In genomic region chr19:1592755-1593628, GRCh38 we compare ENCODE assay signal across 8 cellular contexts. TPM values are rescaled to one million over a fixed set of nuclear protein-coding genes. Genes with fewer than 3 reads are reported as not detected.
DNase-seq lines count a peak whose midpoint lies in the region; ATAC-seq and TF ChIP-seq lines count a peak whose summit lies in the region.

TSS of gene MBD3 (minus strand) at chr19:1592865. CDS start at chr19:1592631, 234 bp downstream.

- peak in 1 of 3 experiments; percentile 27 for TF ChIP-seq CTCF in ascending aorta (IDR thresholded peaks at IDR 0.05)

- WGBS in aorta, 2 donors: 5 to 6% methylated on average over 56 to 74 of the region's 74 CpGs

- H3K4me3 ChIP-seq in ascending aorta (peak within 1 kb of the TSS; percentile 74 to 89), aorta (ENCODE audit: low read length in 2 of 2) (peak within 1 kb of the TSS; percentile 57 to 90)

- H3K9me3 ChIP-seq in ascending aorta (no peaks in the 10 kb centered on the region), aorta (ENCODE audit: control insufficient read depth, low read length) (no peaks in the 10 kb centered on the region)

- TF ChIP-seq POLR2A in GM15510 (IDR thresholded peaks at IDR 0.05; ENCODE audit: borderline replicate concordance, extremely low read depth, insufficient read length): peak; percentile 83

- DNase-seq in NCI-H187 (lab: John Stamatoyannopoulos, UW) (peak; percentile 93 to 96), ascending aorta (ENCODE audit: low spot score in 2 of 2) (peak; percentile 62 to 96), hepatic stellate cell (ENCODE audit: low spot score) (peak; percentile 98), renal cortical epithelial cell (ENCODE audit: low read depth) (peak; percentile 81), aorta (peak; percentile 96)

- peak; percentile 46 for ATAC-seq in HG02938 (IDR thresholded peaks at IDR 0.05; ENCODE audit: unreplicated experiment)
- peak; percentile 97 for ATAC-seq in aorta (ENCODE audit: low FRiP score)

- H3K4me1 ChIP-seq in ascending aorta (peaks cover 8 to 17% of the 10 kb centered on the region in 2 donors), aorta (ENCODE audit: control insufficient read depth in 1 of 2, insufficient read depth in 2 of 2, low read length in 2 of 2) (peaks cover 0 to 3% of the 10 kb centered on the region in 2 donors)

- H3K27me3 ChIP-seq in ascending aorta: no peaks in the 10 kb centered on the region
- H3K27me3 ChIP-seq in aorta (ENCODE audit: control insufficient read depth in 1 of 2, insufficient read depth in 2 of 2, low read length in 1 of 2): no peaks in the 10 kb centered on the region

- peaks cover 15 to 16% of the 10 kb centered on the region in 2 donors for H3K36me3 ChIP-seq in ascending aorta
- peaks cover 0 to 3% of the 10 kb centered on the region in 2 donors for H3K36me3 ChIP-seq in aorta (ENCODE audit: control insufficient read depth in 1 of 2, insufficient read depth in 2 of 2, low read length in 1 of 2)

- intact Hi-C loops in T-helper 2 cell treated with Interferon-gamma antibody and Interleukin-4, amounts not matched to agents 100 ng/mL and 5 ng/mL, for 36 hours (cut with micrococcal nuclease): loop anchor here (1.0 to 5.0 kb wide), 3 partner anchors 12 to 219 kb away; partner anchors contain the start of genes ATP8B3, TCF3 and UQCR11
- intact Hi-C loops in ascending aorta (cut with DNase I): loop anchor here (1.0 kb wide), 3 partner anchors 12 to 59 kb away; partner anchors contain the start of genes TCF3 and UQCR11
- intact Hi-C loops in aorta (cut with DNase I): no loop called here

- H3K27ac ChIP-seq in ascending aorta (peak within 1 kb of the TSS; percentile 84 to 94), aorta (ENCODE audit: low read depth in 1 of 2, low read length in 2 of 2) (peak within 1 kb of the TSS; percentile 33 to 72)

RNA-seq across cellular contexts. Expression of gene MBD3, which starts in this region (rescaled TPM):
- total RNA-seq in T-helper 2 cell treated with Interferon-gamma antibody and Interleukin-4, amounts not matched to agents 100 ng/mL and 5 ng/mL, for 36 hours: 107 and 110 TPM in 2 replicates
- 143 TPM for total RNA-seq in ascending aorta
- total RNA-seq in renal cortical epithelial cell: 57.5 and 98.2 TPM in 2 replicates
- 10 to 100 TPM; 60.9 to 63.2 TPM for total RNA-seq in aorta
- 100 to 1,000 TPM in 1 of 2 donors, 10 to 100 TPM in 1; 37.6 to 106 TPM for polyA plus RNA-seq in aorta

Comparison
In these comparisons a context has a peak if more than half of its experiments do, and no peak if none do; other contexts are left out.
1. Peak in every context shown above with its lines: DNase-seq, ATAC-seq, H3K4me3 ChIP-seq and H3K27ac ChIP-seq.
2. intact Hi-C loops: an anchor here in T-helper 2 cell treated with Interferon-gamma antibody and Interleukin-4, amounts not matched to agents 100 ng/mL and 5 ng/mL, for 36 hours (1.0 to 5.0 kb wide) and ascending aorta (1.0 kb wide); none called in aorta.